7 cellular contexts compared by ENCODE assay signal in the genomic region with DNA sequence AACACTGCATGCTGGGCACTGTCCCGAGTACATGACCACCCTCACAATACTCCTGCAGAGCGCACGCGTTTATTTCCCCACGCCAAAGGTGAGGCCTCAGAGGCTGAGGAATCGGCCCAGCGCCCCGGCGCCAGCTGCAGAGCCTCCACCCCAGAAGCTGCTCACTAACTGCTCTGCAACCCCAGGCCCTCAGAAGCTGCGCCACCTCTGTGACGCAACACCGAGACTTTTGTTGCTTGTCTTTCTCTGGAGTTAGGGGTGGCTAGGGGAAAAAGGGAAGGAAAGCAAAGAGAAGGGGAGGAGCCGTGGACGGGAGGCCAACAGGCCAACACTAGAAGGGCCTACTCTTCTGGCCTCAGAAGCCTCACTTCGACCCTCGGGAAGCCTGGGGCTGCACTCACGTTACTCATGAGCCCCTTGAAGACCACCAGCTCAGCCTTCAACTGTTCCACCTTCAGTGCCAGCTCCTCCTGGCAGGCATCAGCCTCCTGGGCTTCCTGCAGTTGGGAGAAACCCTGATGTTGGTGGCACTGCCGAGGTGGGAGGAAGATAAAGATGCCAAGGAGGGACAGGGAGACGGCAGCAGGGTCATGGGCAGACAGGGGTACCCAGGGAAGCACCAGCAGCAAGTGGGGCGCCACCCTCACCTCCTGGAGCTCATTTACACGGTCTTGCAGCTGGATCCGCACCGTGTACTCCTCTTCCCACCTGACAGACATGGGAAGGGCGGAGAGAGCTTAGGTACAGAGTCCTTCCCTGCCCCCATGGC. TPM values are rescaled to one million over a fixed set of nuclear protein-coding genes. Genes with fewer than 3 reads are reported as not detected.
DNase-seq lines count a peak whose midpoint lies in the region; ATAC-seq and TF ChIP-seq lines count a peak whose summit lies in the region.
"Had no signal": no experiment of that assay in that cellular context is flagged by ENCODE, and none has a peak within 500 bp of the region (broad histone marks: within the 10 kb centered on the region; RNA-seq: fewer than 3 reads in every experiment).

No MANE protein-coding gene starts in this region.

- peaks cover 0 to 49% (median 41%) of the 10 kb centered on the region in 9 donors for H3K36me3 ChIP-seq in heart left ventricle

- ATAC-seq in heart left ventricle (no peak), GM18517 (IDR thresholded peaks at IDR 0.05; ENCODE audit: unreplicated experiment) (no peak)
- ATAC-seq: activated T-helper 17 cell treated with anti-CD3 and anti-CD28 coated beads, Interleukin-2, amount 50 U/mL, for 72 hours had no signal

- intact Hi-C loops in heart left ventricle (cut with DNase I), result loop anchor here in 2 of 10 donors (5.0 to 10.0 kb wide), 2 partner anchors 128 to 206 kb away; a partner anchor contains a TSS

- TF ChIP-seq CTCF in heart left ventricle (IDR thresholded peaks at IDR 0.05), result no peak

- DNase-seq in NOMO-1 treated with dmso at 0.1 percent for 144 hours (lab: John Stamatoyannopoulos, UW; ENCODE audit: unreplicated experiment), result peak; percentile 92
- DNase-seq in heart left ventricle, result peak in 3 of 5 donors; percentile 51 to 78 (median 67)
- peak in 7 of 49 donors; percentile 22 to 46 (median 35) for DNase-seq in substantia nigra (lab: John Stamatoyannopoulos, UW)
- no peak for DNase-seq in kidney tubule cell (ENCODE audit: low spot score)
- no peak for DNase-seq in inferior parietal cortex (ENCODE audit: extremely low spot score)

- WGBS in heart left ventricle, 4 donors, result 69 to 82% (median 82%) methylated on average over 16 to 24 of the region's 24 CpGs

- peak overlapping the region; percentile 77 to 96 (median 90) for H3K27ac ChIP-seq in heart left ventricle
- peak overlapping the region; percentile 88 for H3K27ac ChIP-seq in substantia nigra (ENCODE audit: low read depth, low read length, poor library complexity, severe bottlenecking)

- H3K9me3 ChIP-seq in heart left ventricle, result no peaks in the 10 kb centered on the region

- TF ChIP-seq POLR2A in heart left ventricle (IDR thresholded peaks at IDR 0.05), result no peak

- H3K4me1 ChIP-seq in heart left ventricle, result peaks cover 10 to 85% (median 74%) of the 10 kb centered on the region in 12 donors

- no peaks in the 10 kb centered on the region for H3K27me3 ChIP-seq in heart left ventricle

- peak overlapping the region in 7 of 12 donors; percentile 13 to 97 (median 87) for H3K4me3 ChIP-seq in heart left ventricle

RNA-seq across cellular contexts. Expression of a gene that starts 5.4 kb away (rescaled TPM):
- total RNA-seq in heart left ventricle, result 10 to 100 TPM; 13.2 to 27.5 (median 15.0) TPM
- 10 to 100 TPM; 10.3 to 15.4 TPM for polyA plus RNA-seq in heart left ventricle

RNA-seq across cellular contexts. Expression of a gene that starts 16.2 kb away (rescaled TPM):
- total RNA-seq in heart left ventricle, result 1,000 to 10,000 TPM; 3,379 to 7,430 (median 4,887) TPM
- polyA plus RNA-seq in heart left ventricle, result 1,000 to 10,000 TPM; 4,589 to 6,374 TPM

RNA-seq across cellular contexts. Expression of a gene that starts 17.6 kb away (rescaled TPM):
- total RNA-seq in heart left ventricle, result 10 to 100 TPM; 12.9 to 23.8 (median 16.5) TPM
- polyA plus RNA-seq in heart left ventricle, result 10 to 100 TPM; 15.4 to 30.1 TPM

RNA-seq across cellular contexts. Expression of a gene that starts 56.6 kb away (rescaled TPM):
- 10 to 100 TPM in 8 of 9 donors, 1 to 10 TPM in 1; 8.4 to 22.4 (median 11.3) TPM for total RNA-seq in heart left ventricle
- 1 to 10 TPM; 3.3 to 8.1 TPM for polyA plus RNA-seq in heart left ventricle

RNA-seq across cellular contexts. Expression of a gene that starts 56.7 kb away (rescaled TPM):
- 100 to 1,000 TPM; 131 to 237 (median 160) TPM for total RNA-seq in heart left ventricle
- polyA plus RNA-seq in heart left ventricle, result 100 to 1,000 TPM; 144 to 189 TPM

Comparison
In these comparisons a context has a peak if more than half of its experiments do, and no peak if none do; other contexts are left out.
1. DNase-seq: peak in NOMO-1 treated with dmso at 0.1 percent for 144 hours (single experiment) and heart left ventricle (3 of 5); none in kidney tubule cell (single experiment) and inferior parietal cortex (single experiment).